Comparison of ENCODE assay signal across 8 cellular contexts in the genomic region with DNA sequence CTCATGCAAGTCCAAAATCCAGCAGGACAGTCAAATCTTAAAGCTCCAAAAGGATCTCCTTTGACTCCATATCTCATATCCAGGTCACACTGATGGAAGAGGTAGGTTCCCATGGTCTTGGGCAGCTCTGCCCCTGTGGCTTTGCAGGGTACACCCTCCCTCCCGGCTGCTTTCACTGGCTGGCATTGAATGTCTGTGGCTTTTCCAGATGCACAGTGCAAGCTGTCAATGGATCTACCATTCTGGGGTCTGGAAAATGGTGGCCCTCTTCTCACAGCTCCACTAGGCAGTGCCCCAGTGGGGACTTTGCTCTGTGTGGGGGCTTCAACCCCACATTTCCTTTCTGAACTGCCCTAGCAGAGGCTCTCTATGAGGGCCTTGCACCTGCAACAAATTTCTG. TPM values are rescaled to one million over a fixed set of nuclear protein-coding genes. Genes with fewer than 3 reads are reported as not detected.
"Had no signal": no experiment of that assay in that cellular context is flagged by ENCODE, and none has a peak within 500 bp of the region (broad histone marks: within the 10 kb centered on the region; RNA-seq: fewer than 3 reads in every experiment).

No MANE protein-coding gene starts in this region.

RNA-seq across cellular contexts. Expression of gene LRRC3B, which starts 19.3 kb away (rescaled TPM):
- total RNA-seq: OCI-LY7, PC-3, PC-9, Peyer's patch, RPMI7951, SJCRH30, SJSA1, SK-MEL-5 had no signal
